In genomic region chr14:34301107-34301734, GRCh38 we compare ENCODE assay signal across 9 cellular contexts.
DNase-seq lines count a peak whose midpoint lies in the region; ATAC-seq, FAIRE-seq and TF ChIP-seq lines count a peak whose summit lies in the region.
"Had no signal": no experiment of that assay in that cellular context is flagged by ENCODE, and none has a peak within 500 bp of the region (broad histone marks: within the 10 kb centered on the region; RNA-seq: fewer than 3 reads in every experiment).

No MANE protein-coding gene starts in this region.

- TF ChIP-seq EP300 in GM12878 (IDR thresholded peaks at IDR 0.05; ENCODE audit: borderline replicate concordance in 1 of 2, control insufficient read depth in 1 of 2, low read depth in 2 of 2, low read length in 2 of 2): no peak

- FAIRE-seq in H54 (lab: Jason Lieb, UNC) (peak; percentile 83), GM12878 (lab: Jason Lieb, UNC) (no peak)

- no peaks in the 10 kb centered on the region for H3K4me1 ChIP-seq in GM12878 (ENCODE audit: control insufficient read depth, insufficient read depth, low read length)
- H3K4me1 ChIP-seq: SJSA1 had no signal

- 0% methylated on average over 1 of the region's 1 CpG for WGBS in GM12878 (ENCODE audit: insufficient coverage, insufficient replicate concordance, low lambda C conversion rate, missing lambda C conversion rate)

- CTCF ChIA-PET in GM12878 (lab: Yijun Ruan, JAX): interaction anchor here (0.5 to 7.2 kb wide), 37 partner anchors 9 to 1725 kb away, joined by 3 to 76 read pairs (median 5); no protein-coding TSS in a partner anchor

- TF ChIP-seq CTCF in GM12878 (IDR thresholded peaks at IDR 0.05 in 2 of 3, conservative IDR thresholded peaks at IDR 0.05 in 1 of 3; ENCODE audit: control insufficient read depth in 2 of 3, extremely low read depth in 1 of 3, insufficient read depth in 1 of 3, low read depth in 3 of 3, low read length in 3 of 3): peak; percentile 51 to 59 (median 56); a peak in 5 of 6 replicates

- H3K27me3 ChIP-seq in GM12878 (replicated peaks in 1 of 2; ENCODE audit: control insufficient read depth in 2 of 2, insufficient read depth in 2 of 2, low read length in 1 of 2): no peaks in the 10 kb centered on the region
- H3K27me3 ChIP-seq: SJSA1 had no signal

- no peak overlapping the region for H2AFZ ChIP-seq in GM12878 (ENCODE audit: control insufficient read depth, low read depth, low read length)

- SMC1A ChIA-PET in GM12878 (lab: Charles Lee; ENCODE audit: uncharacterized antibody, unreplicated experiment): interaction anchor here (0.7 to 2.5 kb wide), 15 partner anchors 24 to 1724 kb away, joined by 3 to 12 read pairs (median 3); no protein-coding TSS in a partner anchor

- RAD21 ChIA-PET in GM12878 (lab: Charles Lee; ENCODE audit: unreplicated experiment): interaction anchor here (0.5 to 4.1 kb wide), 14 partner anchors 13 to 1588 kb away, joined by 3 to 18 read pairs (median 4); no protein-coding TSS in a partner anchor

- no peak overlapping the region for H3K27ac ChIP-seq in GM12878 (ENCODE audit: control insufficient read depth, insufficient read depth)
- H3K27ac ChIP-seq: SJSA1 had no signal

- H3K4me2 ChIP-seq in GM12878 (ENCODE audit: control insufficient read depth, insufficient read depth): no peak overlapping the region

- H3K79me2 ChIP-seq in GM12878 (ENCODE audit: control insufficient read depth, insufficient read depth, low read length): no peaks in the 10 kb centered on the region

- TF ChIP-seq RAD21 in GM12878 (IDR thresholded peaks at IDR 0.05; ENCODE audit: insufficient read depth, low read depth, low read length): peak; percentile 62

- TF ChIP-seq POLR2A in H54 (IDR thresholded peaks at IDR 0.05; ENCODE audit: low read depth, low read length) (no peak), GM12878 (IDR thresholded peaks at IDR 0.05; ENCODE audit: low read depth, low read length) (no peak)

- no peak overlapping the region for H3K9ac ChIP-seq in GM12878 (ENCODE audit: control insufficient read depth, insufficient read depth, low read length)

- H4K20me1 ChIP-seq in GM12878 (ENCODE audit: control insufficient read depth, insufficient read depth): no peaks in the 10 kb centered on the region

- POLR2A ChIA-PET in GM12878 (lab: Charles Lee): interaction anchor here (0.6 kb wide), 1 partner anchor 76 kb away, joined by 3 read pairs; no protein-coding TSS in a partner anchor

- in situ Hi-C loops in GM12878 (cut with MboI): loop anchor here (5.0 kb wide), 1 partner anchor 464 kb away; no protein-coding TSS in a partner anchor

- ATAC-seq in GM12878: peak; percentile 67
- ATAC-seq in HG02763 (IDR thresholded peaks at IDR 0.05; ENCODE audit: unreplicated experiment): no peak
- ATAC-seq in HG02973 (IDR thresholded peaks at IDR 0.05; ENCODE audit: unreplicated experiment): no peak

- no TSS peak for BruUV-seq in GM12878 (replicated peaks; lab: Mats Ljungman, UMichigan)

- no peak overlapping the region for H3K4me3 ChIP-seq in GM12878
- H3K4me3 ChIP-seq: SJSA1 had no signal

- DNase-seq in COR-L47 (lab: John Stamatoyannopoulos, UW) (peak; percentile 50), H54 (ENCODE audit: insufficient read length, low spot score) (peak; percentile 16), NCI-H226 (peak; percentile 43), GM12878 (ENCODE audit: low read depth, low spot score) (peak; percentile 7), left kidney (ENCODE audit: low read depth, low spot score) (peak; percentile 79)
- DNase-seq in stimulated activated CD4-positive, alpha-beta T cell treated with anti-CD3 and anti-CD28 coated beads, Interleukin-4, amount 100 ng/mL, for 1 hour: no peak

- no peaks in the 10 kb centered on the region for H3K36me3 ChIP-seq in GM12878 (ENCODE audit: control insufficient read depth in 2 of 2, insufficient read depth in 2 of 2, low read length in 1 of 2)
- H3K36me3 ChIP-seq: SJSA1 had no signal

- no peaks in the 10 kb centered on the region; the same call in 2 of the 3 replicates for H3K9me3 ChIP-seq in GM12878 (replicated peaks; ENCODE audit: control insufficient read depth, insufficient read depth, low read length)
- H3K9me3 ChIP-seq: SJSA1 had no signal

- intact Hi-C loops in GM12878 (cut with micrococcal nuclease; ENCODE audit: unreplicated experiment): loop anchor here (2.0 to 10.0 kb wide), 3 partner anchors 206 to 826 kb away; no protein-coding TSS in a partner anchor

TF ChIP-seq in GM12878, 131 proteins besides CTCF, POLR2A, EP300 and RAD21:
- no peak for TF ChIP-seq E4F1 (IDR thresholded peaks at IDR 0.05; ENCODE audit: borderline replicate concordance, partially characterized antibody)
- peak; percentile 40; the same call in 1 of the 2 replicates for TF ChIP-seq SMC3 (IDR thresholded peaks at IDR 0.05; ENCODE audit: borderline replicate concordance, low read length)
